21 cellular contexts compared by ENCODE assay signal in the genomic region with DNA sequence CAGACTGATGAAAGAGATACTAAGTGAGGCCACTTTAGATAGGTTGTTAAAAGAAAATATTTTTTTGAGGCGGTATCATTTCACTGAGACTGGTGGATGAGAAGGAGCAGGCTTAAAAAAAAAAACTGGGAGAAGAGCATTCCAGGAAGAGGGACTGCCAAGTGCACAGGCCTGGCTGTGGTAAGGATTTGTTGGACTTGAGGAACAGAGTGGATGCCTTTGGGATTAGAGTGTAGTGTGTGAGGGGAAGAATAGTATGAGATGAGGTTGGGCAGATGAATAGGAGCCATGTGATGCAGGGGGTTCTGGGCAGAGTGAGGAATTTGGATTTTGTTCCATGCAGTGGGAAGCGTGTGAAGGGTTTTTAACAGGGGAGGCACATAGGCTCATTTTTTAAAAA. TPM values are rescaled to one million over a fixed set of nuclear protein-coding genes. Genes with fewer than 3 reads are reported as not detected.
DNase-seq lines count a peak whose midpoint lies in the region; ATAC-seq and TF ChIP-seq lines count a peak whose summit lies in the region.
"Had no signal": no experiment of that assay in that cellular context is flagged by ENCODE, and none has a peak within 500 bp of the region (broad histone marks: within the 10 kb centered on the region; RNA-seq: fewer than 3 reads in every experiment).

No MANE protein-coding gene starts in this region.

- TF ChIP-seq CTCF in fibroblast of villous mesenchyme (IDR thresholded peaks at IDR 0.05; ENCODE audit: insufficient read depth, low read depth, low read length): no peak

- H3K4me3 ChIP-seq in fibroblast of villous mesenchyme (ENCODE audit: low read depth, low read length) (no peak overlapping the region), rectal smooth muscle tissue (ENCODE audit: low read length) (no peak overlapping the region)
- H3K4me3 ChIP-seq: esophagus squamous epithelium, SJSA1 had no signal

- ATAC-seq in GM21423 (IDR thresholded peaks at IDR 0.05; ENCODE audit: unreplicated experiment): no peak
- no peak for ATAC-seq in HG03571 (IDR thresholded peaks at IDR 0.05; ENCODE audit: unreplicated experiment)
- ATAC-seq: activated T-cell treated with anti-CD3 and anti-CD28 coated beads, Interleukin-2, amount 50 U/mL, for 4 hours; stimulated activated memory B cell treated with anti-CD40 and anti-IgM and Interleukin-4, amounts not matched to agents 10 μg/mL and 1 μg/mL and 100 μg/mL, for 72 hours had no signal

- peak overlapping the region; percentile 37 for H3K27ac ChIP-seq in rectal smooth muscle tissue (ENCODE audit: low read depth, low read length)
- H3K27ac ChIP-seq: esophagus squamous epithelium, SJSA1 had no signal

- DNase-seq in EH (ENCODE audit: low read depth) (peak; percentile 94), NCI-H226 (peak; percentile 82), fibroblast of villous mesenchyme (ENCODE audit: low read depth) (peak; percentile 69), NCI-H2227 treated with DMSO at 0.1 percent for 48 hours (lab: John Stamatoyannopoulos, UW) (no peak), HuH-7 (ENCODE audit: low spot score) (no peak)
- DNase-seq: activated CD4-positive, alpha-beta T cell treated with anti-CD3 and anti-CD28 coated beads, Interleukin-2, amount 10 ng/mL, durations not matched to agents 7 days and 5 days; activated T-cell treated with anti-CD3 and anti-CD28 coated beads, Interleukin-2, amount 50 U/mL, for 4 hours; amniotic stem cell; C1 segment of cervical spinal cord; DMS53; esophagus squamous epithelium; GOT3; MV-4-11; NCI-H2107; small intestine; T1000 had no signal

- H3K4me1 ChIP-seq in rectal smooth muscle tissue (ENCODE audit: control insufficient read depth, insufficient read depth, low read length): peaks cover 5% of the 10 kb centered on the region

- no peaks in the 10 kb centered on the region for H3K27me3 ChIP-seq in rectal smooth muscle tissue (ENCODE audit: control insufficient read depth, insufficient read depth, low read length)
- H3K27me3 ChIP-seq: esophagus squamous epithelium, SJSA1 had no signal

- no peak overlapping the region for H3K9ac ChIP-seq in rectal smooth muscle tissue (ENCODE audit: low read length)

- H3K36me3 ChIP-seq in rectal smooth muscle tissue (ENCODE audit: control insufficient read depth, insufficient read depth, low read length): no peaks in the 10 kb centered on the region
- H3K36me3 ChIP-seq: esophagus squamous epithelium, SJSA1 had no signal

RNA-seq across cellular contexts. Expression of a gene that starts 57.9 kb away (rescaled TPM):
- total RNA-seq in fibroblast of villous mesenchyme: 23.8 and 27.6 TPM in 2 replicates

Comparison
In these comparisons a context has a peak if more than half of its experiments do, and no peak if none do; other contexts are left out.
1. DNase-seq: peak in EH (single experiment), NCI-H226 (single experiment) and fibroblast of villous mesenchyme (single experiment); none in NCI-H2227 treated with DMSO at 0.1 percent for 48 hours (single experiment) and HuH-7 (single experiment).